19 cellular contexts compared by ENCODE assay signal in genomic region chr14:68239988-68240387, GRCh38.
DNase-seq lines count a peak whose midpoint lies in the region; ATAC-seq, FAIRE-seq and TF ChIP-seq lines count a peak whose summit lies in the region.
"Had no signal": no experiment of that assay in that cellular context is flagged by ENCODE, and none has a peak within 500 bp of the region (broad histone marks: within the 10 kb centered on the region; RNA-seq: fewer than 3 reads in every experiment).

No MANE protein-coding gene starts in this region.

- no peak for TF ChIP-seq POLR2A in gastrocnemius medialis (IDR thresholded peaks at IDR 0.05)

- peak; percentile 85 for FAIRE-seq in HTR-8/SVneo (lab: Jason Lieb, UNC)
- FAIRE-seq: colon, urothelium cell line had no signal

- DNase-seq in HTR-8/SVneo (ENCODE audit: insufficient read length, low spot score) (no peak), choroid plexus epithelial cell (ENCODE audit: low read depth) (peak; percentile 44), medulla oblongata (ENCODE audit: extremely low spot score) (peak; percentile 30), gastrocnemius medialis (no peak), NCI-H510A treated with DMSO at 0.1 percent for 48 hours (lab: John Stamatoyannopoulos, UW) (no peak), NCI-H2196 (lab: John Stamatoyannopoulos, UW; ENCODE audit: unreplicated experiment) (no peak)
- DNase-seq: activated CD4-positive, CD25-positive, alpha-beta regulatory T cell treated with anti-CD3 and anti-CD28 coated beads, Interleukin-2, amount 50 U/mL, for 72 hours; activated naive CD8-positive, alpha-beta T cell treated with anti-CD3 and anti-CD28 coated beads, Interleukin-2, amount 10 ng/mL, durations not matched to agents 7 days and 5 days; DMS 273 treated with DMSO at 0.1 percent for 48 hours; natural killer cell; NCI-H1092 treated with DMSO at 0.1 percent for 48 hours; NCI-H345; OCI-M1; stimulated activated CD4-positive, alpha-beta T cell treated with anti-CD3 and anti-CD28 coated beads, Interleukin-15, amount 100 ng/mL, for 24 hours; T-cell had no signal

- H3K4me1 ChIP-seq in gastrocnemius medialis = peaks cover 43 to 57% of the 10 kb centered on the region in 2 donors

- TF ChIP-seq CTCF in choroid plexus epithelial cell (conservative IDR thresholded peaks at IDR 0.05; ENCODE audit: low read depth, low read length) = no peak
- TF ChIP-seq CTCF in gastrocnemius medialis (IDR thresholded peaks at IDR 0.05 in 4 of 5, conservative IDR thresholded peaks at IDR 0.05 in 1 of 5) = no peak

- in situ Hi-C loops in gastrocnemius medialis (cut with MboI; ENCODE audit: low sequenced_read_pairs in 4 of 4) = loop anchor here (5.0 to 25.0 kb wide), 5 partner anchors 293 to 585 kb away; partner anchors contain the start of gene ZFP36L1 (in 2 of the 4)

- H3K4me3 ChIP-seq in choroid plexus epithelial cell (ENCODE audit: low read depth, low read length) (no peak overlapping the region), gastrocnemius medialis (no peak overlapping the region)

- H3K27me3 ChIP-seq in gastrocnemius medialis = no peaks in the 10 kb centered on the region

- no peaks in the 10 kb centered on the region for H3K36me3 ChIP-seq in gastrocnemius medialis

- no peaks in the 10 kb centered on the region for H3K9me3 ChIP-seq in gastrocnemius medialis

- H3K27ac ChIP-seq in gastrocnemius medialis = peak overlapping the region; percentile 24 to 61 (median 39)

- ATAC-seq in gastrocnemius medialis = no peak
- ATAC-seq in HG03565 (IDR thresholded peaks at IDR 0.05; ENCODE audit: unreplicated experiment) = no peak
- ATAC-seq in GM18517 (IDR thresholded peaks at IDR 0.05; ENCODE audit: unreplicated experiment) = no peak
- ATAC-seq: natural killer cell, T-cell had no signal

- intact Hi-C loops in gastrocnemius medialis (cut with DNase I; ENCODE audit: low total_unique reads) = no loop called here

Comparison
In these comparisons a context has a peak if more than half of its experiments do, and no peak if none do; other contexts are left out.
1. DNase-seq: peak in choroid plexus epithelial cell (single experiment) and medulla oblongata (single experiment); none in HTR-8/SVneo (single experiment), gastrocnemius medialis (0 of 2), NCI-H510A treated with DMSO at 0.1 percent for 48 hours (single experiment) and NCI-H2196 (single experiment).